ENCODE assay signal across 13 cellular contexts in genomic region chr1:227892930-227893695, GRCh38. TPM values are rescaled to one million over a fixed set of nuclear protein-coding genes. Genes with fewer than 3 reads are reported as not detected.
DNase-seq lines count a peak whose midpoint lies in the region; ATAC-seq and TF ChIP-seq lines count a peak whose summit lies in the region.
"Had no signal": no experiment of that assay in that cellular context is flagged by ENCODE, and none has a peak within 500 bp of the region (broad histone marks: within the 10 kb centered on the region; RNA-seq: fewer than 3 reads in every experiment).

No MANE protein-coding gene starts in this region.

- no peak overlapping the region for H3K23ac ChIP-seq in mesendoderm (ENCODE audit: low read length)

- no peak overlapping the region for H3K27ac Mint-ChIP-seq in activated naive CD4-positive, alpha-beta T cell treated with anti-CD3 and anti-CD28 coated beads, Interleukin-2, amount 10 ng/mL, durations not matched to agents 7 days and 5 days
- no peak overlapping the region for H3K27ac Mint-ChIP-seq in activated naive CD8-positive, alpha-beta T cell treated with anti-CD3 and anti-CD28 coated beads, Interleukin-2, amount 50 U/mL, for 24 hours
- H3K27ac Mint-ChIP-seq: activated naive CD4-positive, alpha-beta T cell treated with anti-CD3 and anti-CD28 coated beads, Interleukin-2, amount 50 U/mL, for 24 hours had no signal

- peak; percentile 19 for DNase-seq in activated naive CD4-positive, alpha-beta T cell treated with anti-CD3 and anti-CD28 coated beads, Interleukin-2, amount 10 ng/mL, durations not matched to agents 7 days and 5 days
- DNase-seq in activated naive CD4-positive, alpha-beta T cell treated with Interleukin-2 at 50 U/mL for 16 hours, result no peak
- peak; percentile 0 for DNase-seq in activated naive CD8-positive, alpha-beta T cell treated with anti-CD3 and anti-CD28 coated beads, Interleukin-2, amount 50 U/mL, for 24 hours
- DNase-seq in mesendoderm (no peak), testis (peak; percentile 7), NCI-H524 (lab: John Stamatoyannopoulos, UW) (no peak), NCI-H526 treated with DMSO at 0.1 percent for 48 hours (lab: John Stamatoyannopoulos, UW) (no peak), NOMO-1 (lab: John Stamatoyannopoulos, UW; ENCODE audit: unreplicated experiment in 2 of 2) (no peak)
- DNase-seq: activated CD4-positive, alpha-beta T cell treated with anti-CD3 and anti-CD28 coated beads, Interleukin-2, amount 50 U/mL, for 1 hour; esophagus squamous epithelium; NCI-H1105; NCI-H2227 treated with DMSO at 0.1 percent for 48 hours had no signal

- H3K4me3 ChIP-seq in mesendoderm (ENCODE audit: low read length), result no peak overlapping the region
- H3K4me3 ChIP-seq in testis, result no peak overlapping the region
- H3K4me3 ChIP-seq: esophagus squamous epithelium had no signal

- no peak overlapping the region for H4K8ac ChIP-seq in mesendoderm (ENCODE audit: low read depth, low read length)

- no CpG with 5 or more reads among the region's 11 CpGs for WGBS in mesendoderm (ENCODE audit: extremely low coverage, insufficient coverage, low lambda C conversion rate)
- WGBS in testis, 2 donors, result 87 to 91% methylated on average over 4 to 11 of the region's 11 CpGs

- H3K36me3 Mint-ChIP-seq in activated naive CD4-positive, alpha-beta T cell treated with anti-CD3 and anti-CD28 coated beads, Interleukin-2, amount 10 ng/mL, durations not matched to agents 7 days and 5 days, result no peaks in the 10 kb centered on the region
- no peaks in the 10 kb centered on the region for H3K36me3 Mint-ChIP-seq in activated naive CD8-positive, alpha-beta T cell treated with anti-CD3 and anti-CD28 coated beads, Interleukin-2, amount 50 U/mL, for 24 hours (ENCODE audit: low read depth)
- H3K36me3 Mint-ChIP-seq: activated naive CD4-positive, alpha-beta T cell treated with anti-CD3 and anti-CD28 coated beads, Interleukin-2, amount 50 U/mL, for 24 hours had no signal

- no peak overlapping the region for H2BK5ac ChIP-seq in mesendoderm (ENCODE audit: low read length)

- no peaks in the 10 kb centered on the region for H3K79me1 ChIP-seq in mesendoderm (ENCODE audit: low read length)

- peaks cover 3% of the 10 kb centered on the region for H3K4me1 ChIP-seq in mesendoderm (ENCODE audit: control insufficient read depth, low read depth, low read length)
- H3K4me1 ChIP-seq in testis, result peaks cover 13% of the 10 kb centered on the region

- no peak overlapping the region for H3K4ac ChIP-seq in mesendoderm (ENCODE audit: low read depth, low read length)

- no peak for TF ChIP-seq CTCF in testis (IDR thresholded peaks at IDR 0.05)

- H3K18ac ChIP-seq in mesendoderm (ENCODE audit: low read length), result no peak overlapping the region

- H4K5ac ChIP-seq in mesendoderm (ENCODE audit: low read length), result no peak overlapping the region

- intact Hi-C loops in testis (cut with DNase I; ENCODE audit: low total_unique reads), result no loop called here

- H3K27me3 Mint-ChIP-seq in activated naive CD4-positive, alpha-beta T cell treated with anti-CD3 and anti-CD28 coated beads, Interleukin-2, amount 10 ng/mL, durations not matched to agents 7 days and 5 days, result peaks cover 4% of the 10 kb centered on the region
- H3K27me3 Mint-ChIP-seq in activated naive CD8-positive, alpha-beta T cell treated with anti-CD3 and anti-CD28 coated beads, Interleukin-2, amount 50 U/mL, for 24 hours, result no peaks in the 10 kb centered on the region
- H3K27me3 Mint-ChIP-seq: activated naive CD4-positive, alpha-beta T cell treated with anti-CD3 and anti-CD28 coated beads, Interleukin-2, amount 50 U/mL, for 24 hours had no signal

- H3K9me3 Mint-ChIP-seq in activated naive CD4-positive, alpha-beta T cell treated with anti-CD3 and anti-CD28 coated beads, Interleukin-2, amount 10 ng/mL, durations not matched to agents 7 days and 5 days, result no peaks in the 10 kb centered on the region
- no peaks in the 10 kb centered on the region for H3K9me3 Mint-ChIP-seq in activated naive CD8-positive, alpha-beta T cell treated with anti-CD3 and anti-CD28 coated beads, Interleukin-2, amount 50 U/mL, for 24 hours
- H3K9me3 Mint-ChIP-seq: activated naive CD4-positive, alpha-beta T cell treated with anti-CD3 and anti-CD28 coated beads, Interleukin-2, amount 50 U/mL, for 24 hours had no signal

- peaks cover 8% of the 10 kb centered on the region for H3K4me1 Mint-ChIP-seq in activated naive CD4-positive, alpha-beta T cell treated with anti-CD3 and anti-CD28 coated beads, Interleukin-2, amount 10 ng/mL, durations not matched to agents 7 days and 5 days
- peaks cover 3% of the 10 kb centered on the region for H3K4me1 Mint-ChIP-seq in activated naive CD8-positive, alpha-beta T cell treated with anti-CD3 and anti-CD28 coated beads, Interleukin-2, amount 50 U/mL, for 24 hours
- H3K4me1 Mint-ChIP-seq: activated naive CD4-positive, alpha-beta T cell treated with anti-CD3 and anti-CD28 coated beads, Interleukin-2, amount 50 U/mL, for 24 hours had no signal

- H2BK15ac ChIP-seq in mesendoderm (replicated peaks; ENCODE audit: low read depth), result no peak overlapping the region

- H3K79me2 ChIP-seq in mesendoderm (ENCODE audit: control insufficient read depth, insufficient read depth, low read length), result no peaks in the 10 kb centered on the region

- H3K27ac ChIP-seq in mesendoderm (ENCODE audit: low read depth, low read length), result no peak overlapping the region
- H3K27ac ChIP-seq in testis, result no peak overlapping the region
- H3K27ac ChIP-seq: esophagus squamous epithelium had no signal

- CTCF ChIA-PET in activated naive CD4-positive, alpha-beta T cell treated with anti-CD3 and anti-CD28 coated beads, Interleukin-2, amount 10 ng/mL, durations not matched to agents 7 days and 5 days (lab: Charles Lee), result no interaction called here

- H3K27me3 ChIP-seq in mesendoderm (ENCODE audit: insufficient read depth, low read length, poor library complexity), result no peaks in the 10 kb centered on the region
- no peaks in the 10 kb centered on the region for H3K27me3 ChIP-seq in testis
- H3K27me3 ChIP-seq: esophagus squamous epithelium had no signal

- H3K56ac ChIP-seq in mesendoderm (ENCODE audit: low read length), result peak overlapping the region; percentile 6

- H3K36me3 ChIP-seq in mesendoderm (ENCODE audit: control insufficient read depth, insufficient read depth, low read length) (no peaks in the 10 kb centered on the region), testis (ENCODE audit: low read depth, missing control alignments) (no peaks in the 10 kb centered on the region)
- H3K36me3 ChIP-seq: esophagus squamous epithelium had no signal

- H3K9me3 ChIP-seq in testis, result no peaks in the 10 kb centered on the region
- H3K9me3 ChIP-seq: esophagus squamous epithelium had no signal

- H3K9ac ChIP-seq in mesendoderm (ENCODE audit: low read length), result no peak overlapping the region

- H2BK120ac ChIP-seq in mesendoderm (ENCODE audit: low read depth, low read length), result no peak overlapping the region

- TF ChIP-seq POLR2A in testis (IDR thresholded peaks at IDR 0.05), result no peak

- no peak overlapping the region for H2AK5ac ChIP-seq in mesendoderm (ENCODE audit: low read length)

- no peak overlapping the region for H3K4me2 ChIP-seq in mesendoderm (ENCODE audit: low read length)

- no peak overlapping the region for H3K4me3 Mint-ChIP-seq in activated naive CD4-positive, alpha-beta T cell treated with anti-CD3 and anti-CD28 coated beads, Interleukin-2, amount 10 ng/mL, durations not matched to agents 7 days and 5 days
- no peak overlapping the region for H3K4me3 Mint-ChIP-seq in activated naive CD8-positive, alpha-beta T cell treated with anti-CD3 and anti-CD28 coated beads, Interleukin-2, amount 50 U/mL, for 24 hours
- H3K4me3 Mint-ChIP-seq: activated naive CD4-positive, alpha-beta T cell treated with anti-CD3 and anti-CD28 coated beads, Interleukin-2, amount 50 U/mL, for 24 hours had no signal

- ATAC-seq in activated naive CD8-positive, alpha-beta T cell treated with anti-CD3 and anti-CD28 coated beads, Interleukin-2, amount 50 U/mL, for 24 hours, result no peak

RNA-seq across cellular contexts. Expression of gene WNT9A, which starts 54.6 kb away (rescaled TPM):
- 0.21 TPM for polyA plus RNA-seq in mesendoderm (2013, experiment 1 of 2)
- polyA plus RNA-seq in mesendoderm (2013, experiment 2 of 2), result 0.15 TPM
- total RNA-seq in testis, result 1 to 10 TPM; 3.5 to 4.3 TPM
- 3.1 TPM for polyA plus RNA-seq in testis (ENCODE audit: insufficient read depth, low read depth, low replicate concordance)

Comparison
In these comparisons a context has a peak if more than half of its experiments do, and no peak if none do; other contexts are left out.
1. DNase-seq: peak in activated naive CD4-positive, alpha-beta T cell treated with anti-CD3 and anti-CD28 coated beads, Interleukin-2, amount 10 ng/mL, durations not matched to agents 7 days and 5 days (single experiment), activated naive CD8-positive, alpha-beta T cell treated with anti-CD3 and anti-CD28 coated beads, Interleukin-2, amount 50 U/mL, for 24 hours (single experiment) and testis (single experiment); none in activated naive CD4-positive, alpha-beta T cell treated with Interleukin-2 at 50 U/mL for 16 hours (single experiment), mesendoderm (single experiment), NCI-H524 (0 of 2), NCI-H526 treated with DMSO at 0.1 percent for 48 hours (single experiment) and NOMO-1 (0 of 2).